Comparison of ENCODE assay signal across 19 cellular contexts in the genomic region with DNA sequence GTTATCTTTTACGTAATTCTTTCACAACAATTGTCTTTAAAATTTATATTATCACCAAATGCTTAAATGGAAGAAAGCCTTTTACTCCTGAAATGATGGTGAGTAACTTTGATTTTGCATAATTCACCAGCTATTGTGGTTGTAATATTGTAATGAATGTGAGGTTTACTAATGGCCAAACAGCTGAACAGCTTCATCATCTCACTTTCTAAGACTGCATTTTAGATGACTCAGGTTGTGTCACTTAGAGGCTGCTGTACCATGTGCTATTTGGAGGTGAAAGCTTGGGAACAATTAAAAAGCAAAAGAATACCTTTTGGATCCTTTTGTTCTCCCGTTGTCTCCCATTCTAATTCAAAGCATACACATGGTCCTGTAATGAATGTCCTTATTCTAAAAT.
"Had no signal": no experiment of that assay in that cellular context is flagged by ENCODE, and none has a peak within 500 bp of the region (broad histone marks: within the 10 kb centered on the region; RNA-seq: fewer than 3 reads in every experiment).

No MANE protein-coding gene starts in this region.

- H3K27me3 ChIP-seq: heart left ventricle, neutrophil, testis, tibial nerve, upper lobe of right lung, vagina had no signal

- H3K27ac ChIP-seq: heart left ventricle, neutrophil, psoas muscle, skin epidermis, testis, tibial nerve, upper lobe of right lung, vagina had no signal

- H3K36me3 ChIP-seq: heart left ventricle, neutrophil, tibial nerve, upper lobe of right lung, vagina had no signal

- DNase-seq: dermis blood vessel endothelial cell; erythroblast; heart left ventricle; hippocampal formation; mucosa of descending colon; naive thymus-derived CD8-positive, alpha-beta T cell; psoas muscle; stimulated activated CD4-positive, alpha-beta T cell treated with anti-CD3 and anti-CD28 coated beads, Interleukin-2, amount 100 ng/mL, for 24 hours; stimulated activated CD4-positive, alpha-beta T cell treated with anti-CD3 and anti-CD28 coated beads, Interleukin-4, amount 100 ng/mL, for 4 hours; stimulated activated naive B cell treated with anti-CD40 and anti-IgM and Interleukin-4, amounts not matched to agents 10 μg/mL and 1 μg/mL and 100 μg/mL, for 72 hours; stimulated activated naive CD8-positive, alpha-beta T cell treated with anti-CD3 and anti-CD28 coated beads, Interleukin-15, amount 100 ng/mL, for 72 hours; testis; upper lobe of right lung had no signal

- H3K4me3 ChIP-seq: heart left ventricle, mucosa of descending colon, psoas muscle, skin epidermis, testis, tibial nerve, upper lobe of right lung, vagina had no signal

- FAIRE-seq: frontal cortex had no signal

- ATAC-seq: heart left ventricle; mucosa of descending colon; naive thymus-derived CD8-positive, alpha-beta T cell; psoas muscle; sciatic nerve; stimulated activated naive B cell treated with anti-CD40 and anti-IgM and Interleukin-4, amounts not matched to agents 10 μg/mL and 1 μg/mL and 100 μg/mL, for 72 hours; stimulated activated naive CD8-positive, alpha-beta T cell treated with anti-CD3 and anti-CD28 coated beads, Interleukin-15, amount 100 ng/mL, for 72 hours; upper lobe of right lung had no signal

- H3K4me1 ChIP-seq: heart left ventricle, psoas muscle, testis, tibial nerve, upper lobe of right lung, vagina had no signal

- H3K9me3 ChIP-seq: psoas muscle, testis, upper lobe of right lung, vagina had no signal
